ENCODE assay signal across 8 cellular contexts in genomic region chr17:43900858-43901754, GRCh38. TPM values are rescaled to one million over a fixed set of nuclear protein-coding genes. Genes with fewer than 3 reads are reported as not detected.
DNase-seq lines count a peak whose midpoint lies in the region; ATAC-seq, FAIRE-seq and TF ChIP-seq lines count a peak whose summit lies in the region.

No MANE protein-coding gene starts in this region.

- no CpG with 5 or more reads among the region's 13 CpGs for WGBS in IMR-90 (ENCODE audit: extremely low coverage in 2 of 2, insufficient read length in 1 of 2), 2 experiments

- H3K36me3 Mint-ChIP-seq in central memory CD8-positive, alpha-beta T cell (ENCODE audit: insufficient read depth), result peaks cover 6% of the 10 kb centered on the region
- H3K36me3 Mint-ChIP-seq in natural killer cell, result no peaks in the 10 kb centered on the region

- H3K4me3 ChIP-seq in BLaER1, result peak overlapping the region; percentile 66
- peak overlapping the region; percentile 39 for H3K4me3 ChIP-seq in IMR-90 (ENCODE audit: insufficient read depth, low read depth, low read length)

- peak overlapping the region; percentile 15 for H2AK9ac ChIP-seq in IMR-90 (replicated peaks; ENCODE audit: low read depth, low read length, poor library complexity)

- no peak overlapping the region for H2BK120ac ChIP-seq in IMR-90 (ENCODE audit: low read depth, low read length)

- CTCF ChIA-PET in IMR-90 (lab: Yijun Ruan, JAX), result no interaction called here

- H3K4me1 ChIP-seq in BLaER1 (peaks cover 37% of the 10 kb centered on the region), IMR-90 (ENCODE audit: control insufficient read depth, insufficient read depth, low read length) (peaks cover under 1% of the 10 kb centered on the region)

- no peak overlapping the region for H3K56ac ChIP-seq in IMR-90 (ENCODE audit: extremely low read depth, insufficient read depth, low read length)

- no peak overlapping the region for H2BK5ac ChIP-seq in IMR-90 (ENCODE audit: low read depth, low read length, poor library complexity, severe bottlenecking)

- no peaks in the 10 kb centered on the region for H3K9me3 Mint-ChIP-seq in central memory CD8-positive, alpha-beta T cell
- no peaks in the 10 kb centered on the region for H3K9me3 Mint-ChIP-seq in natural killer cell

- H4K20me1 ChIP-seq in BLaER1 (peaks cover 12% of the 10 kb centered on the region), IMR-90 (ENCODE audit: insufficient read depth, low read length) (peaks cover 4% of the 10 kb centered on the region; the same call in 1 of the 2 replicates)

- dilution Hi-C loops in IMR-90 (cut with HindIII; ENCODE audit: low sequenced_read_pairs, unreplicated experiment), result no loop called here

- in situ Hi-C loops in IMR-90 (cut with MboI; ENCODE audit: low sequenced_read_pairs), result no loop called here

- H3K18ac ChIP-seq in IMR-90 (ENCODE audit: low read depth, low read length), result no peak overlapping the region

- POLR2A ChIA-PET in IMR-90 (lab: Charles Lee; ENCODE audit: unreplicated experiment), result no interaction called here

- no peak for TF ChIP-seq CTCF in IMR-90 (conservative IDR thresholded peaks at IDR 0.05; ENCODE audit: low read depth, low read length)
- TF ChIP-seq CTCF in natural killer cell (IDR thresholded peaks at IDR 0.05), result no peak

- peak overlapping the region; percentile 97 for H3K4me2 ChIP-seq in BLaER1
- peak overlapping the region; percentile 91 for H3K4me2 ChIP-seq in IMR-90 (ENCODE audit: low read depth, low read length)

- no peaks in the 10 kb centered on the region for H3K79me1 ChIP-seq in IMR-90 (ENCODE audit: low read depth in 1 of 2, low read length in 2 of 2)

- intact Hi-C loops in IMR-90 (cut with micrococcal nuclease), result no loop called here
- intact Hi-C loops in natural killer cell (cut with micrococcal nuclease), result no loop called here

- H4K91ac ChIP-seq in IMR-90 (ENCODE audit: insufficient read depth, low read depth, low read length), result no peak overlapping the region

- no peak overlapping the region for H2BK20ac ChIP-seq in IMR-90 (ENCODE audit: low read depth, low read length)

- peak overlapping the region; percentile 71 for H3K4me3 Mint-ChIP-seq in central memory CD8-positive, alpha-beta T cell
- H3K4me3 Mint-ChIP-seq in natural killer cell, result peak overlapping the region; percentile 45

- H3K27me3 ChIP-seq in BLaER1 (peaks cover 49% of the 10 kb centered on the region), IMR-90 (ENCODE audit: control insufficient read depth, insufficient read depth, low read length) (peaks cover under 1% of the 10 kb centered on the region; the same call in 1 of the 2 replicates)

- peak overlapping the region; percentile 61; the same call in 1 of the 2 replicates for H3K9ac ChIP-seq in BLaER1
- H3K9ac ChIP-seq in IMR-90 (ENCODE audit: low read depth, low read length), result 0 out of 2 replicates have a peak overlapping the region, but pooled peaks have one; percentile 29

- H3K9me3 ChIP-seq in BLaER1 (no peaks in the 10 kb centered on the region), IMR-90 (ENCODE audit: control insufficient read depth, insufficient read depth, low read length) (no peaks in the 10 kb centered on the region)

- no peak for TF ChIP-seq RAD21 in IMR-90 (IDR thresholded peaks at IDR 0.05; ENCODE audit: low read length)

- no peaks in the 10 kb centered on the region for H3K36me3 ChIP-seq in BLaER1
- no peaks in the 10 kb centered on the region for H3K36me3 ChIP-seq in IMR-90 (ENCODE audit: control insufficient read depth, insufficient read depth, low read length)

- H3K4ac ChIP-seq in IMR-90 (ENCODE audit: low read depth, low read length), result no peak overlapping the region

- peak overlapping the region; percentile 31; the same call in 1 of the 2 replicates for H3K23ac ChIP-seq in IMR-90 (ENCODE audit: low read depth, low read length)

- peaks cover 69% of the 10 kb centered on the region for H3K27me3 Mint-ChIP-seq in central memory CD8-positive, alpha-beta T cell
- peaks cover 30 to 55% of the 10 kb centered on the region in 2 donors for H3K27me3 Mint-ChIP-seq in natural killer cell (ENCODE audit: low read depth in 2 of 2)

- no peak overlapping the region; the same call in 1 of the 2 replicates for H3K14ac ChIP-seq in IMR-90 (replicated peaks; ENCODE audit: low read depth, low read length)

- H3K27ac Mint-ChIP-seq in central memory CD8-positive, alpha-beta T cell (ENCODE audit: low read depth), result no peak overlapping the region
- H3K27ac Mint-ChIP-seq in natural killer cell, result peak overlapping the region in 1 of 2 donors; percentile 74

- no peak overlapping the region for H2BK15ac ChIP-seq in IMR-90 (ENCODE audit: low read depth, low read length)

- TF ChIP-seq POLR2A in IMR-90 (IDR thresholded peaks at IDR 0.05; ENCODE audit: low read depth, low read length), result no peak

- H3K4me1 Mint-ChIP-seq in central memory CD8-positive, alpha-beta T cell, result peaks cover 13% of the 10 kb centered on the region
- peaks cover 0 to 16% of the 10 kb centered on the region in 2 donors for H3K4me1 Mint-ChIP-seq in natural killer cell

- no peak for ATAC-seq in IMR-90 (ENCODE audit: low read depth)
- ATAC-seq in central memory CD8-positive, alpha-beta T cell (replicated peaks; ENCODE audit: extremely low read depth, poor library complexity, severe bottlenecking), result no peak
- ATAC-seq in natural killer cell, result no peak
- no peak for ATAC-seq in GM18873 (IDR thresholded peaks at IDR 0.05; ENCODE audit: low FRiP score, unreplicated experiment)
- no peak for ATAC-seq in GM18502 (IDR thresholded peaks at IDR 0.05; ENCODE audit: poor library complexity, unreplicated experiment)

- H2AFZ ChIP-seq in IMR-90 (replicated peaks; ENCODE audit: low read length, poor library complexity), result peak overlapping the region; percentile 93

- H4K8ac ChIP-seq in IMR-90 (ENCODE audit: low read depth in 2 of 2, low read length in 2 of 2), result peak overlapping the region in 1 of 2 experiments; percentile 67; a peak in 1 of 4 replicates

- 0 out of 2 replicates have a peak, but pooled peaks cover 4% of the 10 kb centered on the region for H3K9me1 ChIP-seq in IMR-90 (ENCODE audit: insufficient read depth, low read length)

- H3K27ac ChIP-seq in BLaER1 (no peak overlapping the region), IMR-90 (ENCODE audit: insufficient read depth, low read length) (no peak overlapping the region)

- no TSS peak for BruUV-seq in IMR-90 (replicated peaks; lab: Mats Ljungman, UMichigan)

- FAIRE-seq in GM19239 (lab: Jason Lieb, UNC), result no peak

- no peak overlapping the region for H2AK5ac ChIP-seq in IMR-90 (ENCODE audit: low read depth, low read length)

- no peak overlapping the region for H4K5ac ChIP-seq in IMR-90 (ENCODE audit: low read depth, low read length)

- DNase-seq in IMR-90 (no peak), natural killer cell (no peak), GOT3 (lab: John Stamatoyannopoulos, UW) (no peak), GM19239 (ENCODE audit: insufficient read length, low spot score) (no peak)
- no peak for DNase-seq in central memory CD8-positive, alpha-beta T cell (ENCODE audit: low spot score in 2 of 2)

TF ChIP-seq in IMR-90, 13 proteins besides CTCF, POLR2A, EP300 and RAD21 (continues in another document):
- TF ChIP-seq CEBPB (IDR thresholded peaks at IDR 0.05; ENCODE audit: low read depth, low read length) (no peak), SMC3 (IDR thresholded peaks at IDR 0.05; ENCODE audit: low read depth, low read length) (no peak), FOS (IDR thresholded peaks at IDR 0.05; ENCODE audit: low read depth, low read length) (no peak), MAZ (IDR thresholded peaks at IDR 0.05; ENCODE audit: borderline replicate concordance, low read depth, low read length) (no peak), MAFK (IDR thresholded peaks at IDR 0.05; ENCODE audit: low read depth, low read length) (no peak), MXI1 (IDR thresholded peaks at IDR 0.05; ENCODE audit: borderline replicate concordance, low read depth, low read length) (no peak), RFX5 (IDR thresholded peaks at IDR 0.05; ENCODE audit: low read depth, low read length) (no peak), RCOR1 (IDR thresholded peaks at IDR 0.05; ENCODE audit: insufficient replicate concordance, low read length) (no peak), BHLHE40 (IDR thresholded peaks at IDR 0.05; ENCODE audit: low read depth, low read length) (no peak), NFE2L2 (IDR thresholded peaks at IDR 0.05; ENCODE audit: low read depth, low read length) (no peak), ELK1 (IDR thresholded peaks at IDR 0.05; ENCODE audit: borderline replicate concordance, low read depth, low read length) (no peak), CHD1 (IDR thresholded peaks at IDR 0.05; ENCODE audit: low read depth, low read length) (no peak)

RNA-seq across cellular contexts. Expression of gene MPP2, which starts 6.2 kb away (rescaled TPM):
- 1.9 and 3.2 TPM in 2 replicates for total RNA-seq in IMR-90 (2012; rRNA removed)
- polyA plus RNA-seq in IMR-90 (2012; rRNA removed), result 3.8 TPM in 2 replicates
- 2.2 and 3.5 TPM in 2 replicates for polyA plus RNA-seq in IMR-90 (2012; cell fraction: cytosol; rRNA removed)
- 4.6 and 7.8 TPM in 2 replicates for polyA plus RNA-seq in IMR-90 (2012; cell fraction: nucleus; rRNA removed; ENCODE audit: low replicate concordance)
- total RNA-seq in natural killer cell, result 1 to 10 TPM in 1 of 3 donors, under 1 TPM in 2; 0.75 to 2.0 (median 0.85) TPM

RNA-seq across cellular contexts. Expression of gene PPY, which starts 41.2 kb away (rescaled TPM):
- total RNA-seq in IMR-90 (2012; rRNA removed) (not detected in 2 replicates), natural killer cell (not detected)
- not detected in 2 replicates for polyA plus RNA-seq in IMR-90 (2012; rRNA removed)
- polyA plus RNA-seq in IMR-90 (2012; cell fraction: cytosol; rRNA removed), result not detected in 2 replicates
- not detected in 2 replicates for polyA plus RNA-seq in IMR-90 (2012; cell fraction: nucleus; rRNA removed; ENCODE audit: low replicate concordance)

RNA-seq across cellular contexts. Expression of gene PYY, which starts 52.6 kb away (rescaled TPM):
- total RNA-seq in IMR-90 (2012; rRNA removed) (not detected in 2 replicates), natural killer cell (not detected)
- not detected in 2 replicates for polyA plus RNA-seq in IMR-90 (2012; rRNA removed)
- polyA plus RNA-seq in IMR-90 (2012; cell fraction: cytosol; rRNA removed), result 0.04 and 0.26 TPM in 2 replicates
- polyA plus RNA-seq in IMR-90 (2012; cell fraction: nucleus; rRNA removed; ENCODE audit: low replicate concordance), result 0.29 TPM in 1 of 2 replicates, not detected in the other

RNA-seq across cellular contexts. Expression of gene CD300LG, which starts 54.1 kb away (rescaled TPM):
- not detected in 2 replicates for total RNA-seq in IMR-90 (2012; rRNA removed)
- polyA plus RNA-seq in IMR-90 (2012; rRNA removed), result not detected in 2 replicates
- polyA plus RNA-seq in IMR-90 (2012; cell fraction: cytosol; rRNA removed), result not detected in 2 replicates
- not detected in 2 replicates for polyA plus RNA-seq in IMR-90 (2012; cell fraction: nucleus; rRNA removed; ENCODE audit: low replicate concordance)
- total RNA-seq in natural killer cell, result not detected
